In the genomic region with DNA sequence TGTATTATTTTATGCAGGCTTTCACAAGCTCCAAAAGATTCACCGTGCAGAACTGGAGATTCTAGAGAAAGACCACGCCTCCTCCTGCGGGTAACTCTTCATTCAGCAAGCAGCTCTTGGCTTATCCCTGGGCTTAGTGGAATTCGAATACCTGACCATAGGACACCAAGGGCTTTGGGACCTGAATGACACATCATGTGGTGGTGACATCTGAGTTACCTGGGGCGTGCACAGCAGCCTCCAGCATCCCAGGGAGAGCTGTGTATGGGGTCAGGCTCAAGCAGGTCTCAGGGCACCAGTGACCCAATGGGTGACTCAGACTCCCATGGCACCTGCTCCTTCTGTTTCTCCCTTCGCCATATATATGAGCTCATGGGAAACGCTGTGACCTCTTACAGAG, we compare ENCODE assay signal across 14 cellular contexts. TPM values are rescaled to one million over a fixed set of nuclear protein-coding genes. Genes with fewer than 3 reads are reported as not detected.
DNase-seq lines count a peak whose midpoint lies in the region; ATAC-seq, FAIRE-seq and TF ChIP-seq lines count a peak whose summit lies in the region.
"Not testable (repeated sequence)": the region's sequence is repeated elsewhere in the genome, so short reads cannot be mapped to it uniquely, and the experiment has no call there.
"Had no signal": no experiment of that assay in that cellular context is flagged by ENCODE, and none has a peak within 500 bp of the region (broad histone marks: within the 10 kb centered on the region; RNA-seq: fewer than 3 reads in every experiment).

No MANE protein-coding gene starts in this region.

- in situ Hi-C loops in mammary epithelial cell (cut with MboI; ENCODE audit: low sequenced_read_pairs in 2 of 2), result not testable (repeated sequence)

- H3K14ac ChIP-seq in trophoblast cell (ENCODE audit: low read length), result not testable (repeated sequence)

- BruUV-seq in PC-3 (replicated peaks; lab: Mats Ljungman, UMichigan); mammary epithelial cell (replicated peaks; lab: Mats Ljungman, UMichigan): not testable (repeated sequence)

- not testable (repeated sequence) for H3K9me1 ChIP-seq in keratinocyte (ENCODE audit: control insufficient read depth, extremely low read depth, insufficient read depth, low read length)

- not testable (repeated sequence) for H2BK12ac ChIP-seq in trophoblast cell (ENCODE audit: low read length)

- H3K79me2 ChIP-seq in PC-3 (ENCODE audit: low read length); mammary epithelial cell (ENCODE audit: insufficient read depth, low read length); keratinocyte (ENCODE audit: control insufficient read depth, insufficient read depth, low read length); trophoblast cell (ENCODE audit: control insufficient read depth, insufficient read depth, low read length, poor library complexity): not testable (repeated sequence)

- not testable (repeated sequence) for H3K23ac ChIP-seq in trophoblast cell (ENCODE audit: low read length)

- not testable (repeated sequence) for H3K36me3 ChIP-seq in PC-3 (ENCODE audit: low read depth, low read length); RWPE2 (ENCODE audit: low read depth); mammary epithelial cell (ENCODE audit: insufficient read depth, low read length); keratinocyte (ENCODE audit: control insufficient read depth in 2 of 2, extremely low read depth in 1 of 2, insufficient read depth in 2 of 2, low read length in 2 of 2); trophoblast cell (ENCODE audit: control insufficient read depth in 1 of 2, insufficient read depth in 2 of 2, low read length in 2 of 2)

- not testable (repeated sequence) for H4K8ac ChIP-seq in trophoblast cell (ENCODE audit: low read depth, low read length)

- H3K27ac ChIP-seq in PC-3 (ENCODE audit: low read length) (peak overlapping the region; percentile 98), RWPE2 (ENCODE audit: poor library complexity, severe bottlenecking) (peak overlapping the region; percentile 99), mammary epithelial cell (ENCODE audit: insufficient read depth, low read depth, low read length) (peak overlapping the region; percentile 91), keratinocyte (ENCODE audit: control insufficient read depth, insufficient read depth, low read length) (peak overlapping the region; percentile 87)
- not testable (repeated sequence) for H3K27ac ChIP-seq in trophoblast cell (ENCODE audit: low read depth, low read length)

- H3K27me3 ChIP-seq in PC-3 (ENCODE audit: low read length); RWPE2 (ENCODE audit: insufficient read depth, poor library complexity, severe bottlenecking); mammary epithelial cell (ENCODE audit: insufficient read depth, low read length); keratinocyte (ENCODE audit: control insufficient read depth, extremely low read depth, insufficient read depth, low read length); trophoblast cell (ENCODE audit: insufficient read depth, low read length): not testable (repeated sequence)

- not testable (repeated sequence) for H4K12ac ChIP-seq in trophoblast cell (ENCODE audit: low read depth, low read length)

- ATAC-seq in PC-3; RWPE2 (ENCODE audit: low read depth): not testable (repeated sequence)
- peak; percentile 79 for ATAC-seq in esophagus mucosa

- H2BK5ac ChIP-seq in trophoblast cell (ENCODE audit: low read depth, low read length, poor library complexity), result not testable (repeated sequence)

- H3K4me3 ChIP-seq in PC-3 (ENCODE audit: low read length); RWPE2 (ENCODE audit: severe bottlenecking); mammary epithelial cell (replicated peaks in 1 of 3; ENCODE audit: insufficient read depth in 1 of 3, low read depth in 2 of 3, low read length in 3 of 3); keratinocyte (ENCODE audit: control insufficient read depth in 2 of 3, extremely low read depth in 1 of 3, insufficient read depth in 2 of 3, low read depth in 1 of 3, low read length in 3 of 3); trophoblast cell (ENCODE audit: low read depth, low read length): not testable (repeated sequence)

- not testable (repeated sequence) for H3F3A ChIP-seq in PC-3 (ENCODE audit: low read length, unreplicated experiment)

- not testable (repeated sequence) for H3K9me2 ChIP-seq in PC-3 (replicated peaks; ENCODE audit: low read length)

- H3K18ac ChIP-seq in trophoblast cell (ENCODE audit: low read length), result not testable (repeated sequence)

- not testable (repeated sequence) for H2AFZ ChIP-seq in PC-3 (ENCODE audit: low read length); mammary epithelial cell (ENCODE audit: low read depth, low read length); keratinocyte (ENCODE audit: control insufficient read depth, low read length); trophoblast cell (ENCODE audit: insufficient read depth, low read length, poor library complexity)

- dilution Hi-C loops in mammary epithelial cell (cut with HindIII; ENCODE audit: low sequenced_read_pairs); keratinocyte (cut with MboI; ENCODE audit: extremely low pct_ligation_motif_present, low sequenced_read_pairs): not testable (repeated sequence)

- not testable (repeated sequence) for H3K79me1 ChIP-seq in trophoblast cell (ENCODE audit: low read length)

- POLR2A ChIA-PET in PC-3 (lab: Charles Lee; ENCODE audit: unreplicated experiment), result not testable (repeated sequence)

- peak overlapping the region; percentile 66 for H3K9ac ChIP-seq in PC-3 (ENCODE audit: low read length)
- not testable (repeated sequence) for H3K9ac ChIP-seq in mammary epithelial cell (ENCODE audit: insufficient read depth, low read length); keratinocyte (ENCODE audit: control insufficient read depth, extremely low read depth, insufficient read depth, low read length); trophoblast cell (ENCODE audit: low read length)

- intact Hi-C loops in PC-3 (cut with micrococcal nuclease); mammary epithelial cell (cut with micrococcal nuclease): not testable (repeated sequence)

- not testable (repeated sequence) for H3K9me3 ChIP-seq in PC-3 (ENCODE audit: low read length); RWPE2 (ENCODE audit: severe bottlenecking); mammary epithelial cell (replicated peaks; ENCODE audit: insufficient read depth, low read length); keratinocyte (ENCODE audit: control insufficient read depth, low read depth, low read length); trophoblast cell (ENCODE audit: insufficient read depth, low read depth, low read length)

- CTCF ChIA-PET in PC-3 (lab: Charles Lee); mammary epithelial cell (lab: Charles Lee; ENCODE audit: low non-redundant PET): not testable (repeated sequence)

- not testable (repeated sequence) for H2AK5ac ChIP-seq in trophoblast cell (ENCODE audit: low read length)

- H4K20me1 ChIP-seq in PC-3 (ENCODE audit: low read length); mammary epithelial cell (ENCODE audit: insufficient read depth, low read length); keratinocyte (ENCODE audit: control insufficient read depth, extremely low read depth, insufficient read depth, low read length): not testable (repeated sequence)

- FAIRE-seq in keratinocyte (lab: Jason Lieb, UNC), result peak; percentile 13

- DNase-seq in PC-3; RWPE2 (ENCODE audit: low spot score); mammary epithelial cell; keratinocyte (ENCODE audit: low read depth, low spot score): not testable (repeated sequence)
- peak; percentile 53 to 79 for DNase-seq in trophoblast cell

- H4K91ac ChIP-seq in trophoblast cell (ENCODE audit: low read depth, low read length), result not testable (repeated sequence)

- WGBS in mammary epithelial cell (ENCODE audit: low coverage, missing lambda C conversion rate), result 98% methylated on average over 7 of the region's 7 CpGs
- no CpG with 5 or more reads among the region's 7 CpGs for WGBS in trophoblast cell (ENCODE audit: extremely low coverage, insufficient coverage, insufficient read length)

- not testable (repeated sequence) for H3K4ac ChIP-seq in trophoblast cell (ENCODE audit: low read depth, low read length)

- H2BK120ac ChIP-seq in trophoblast cell (ENCODE audit: insufficient read depth, low read length, poor library complexity), result not testable (repeated sequence)

- H3K4me1 ChIP-seq in PC-3 (ENCODE audit: insufficient read depth, low read length), result peaks cover 17% of the 10 kb centered on the region
- H3K4me1 ChIP-seq in RWPE2 (ENCODE audit: insufficient read depth, poor library complexity, severe bottlenecking), result peaks cover 24% of the 10 kb centered on the region
- H3K4me1 ChIP-seq in mammary epithelial cell (ENCODE audit: insufficient read depth, low read length), result peaks cover 32% of the 10 kb centered on the region
- H3K4me1 ChIP-seq in keratinocyte (ENCODE audit: control insufficient read depth, extremely low read depth, insufficient read depth, low read length), result peaks cover 29% of the 10 kb centered on the region
- H3K4me1 ChIP-seq in trophoblast cell (ENCODE audit: control insufficient read depth in 1 of 2, insufficient read depth in 2 of 2, low read length in 2 of 2), result not testable (repeated sequence)

- H3K4me2 ChIP-seq in PC-3 (ENCODE audit: low read length); keratinocyte (ENCODE audit: control insufficient read depth, extremely low read depth, insufficient read depth, low read depth, low read length); trophoblast cell (ENCODE audit: low read length): not testable (repeated sequence)
- H3K4me2 ChIP-seq in mammary epithelial cell (ENCODE audit: insufficient read depth, low read depth, low read length), result peak overlapping the region; percentile 20

- TF ChIP-seq CTCF in PC-3 (conservative IDR thresholded peaks at IDR 0.05; ENCODE audit: low read depth, low read length); RWPE2 (IDR thresholded peaks at IDR 0.05; ENCODE audit: poor library complexity, severe bottlenecking); mammary epithelial cell (conservative IDR thresholded peaks at IDR 0.05 in 1 of 2, IDR thresholded peaks at IDR 0.05 in 1 of 2; ENCODE audit: extremely low read depth in 1 of 2, insufficient read depth in 1 of 2, low read depth in 1 of 2, low read length in 2 of 2); keratinocyte (optimal IDR thresholded peaks at IDR 0.05 in 1 of 3, IDR thresholded peaks at IDR 0.05 in 1 of 3, conservative IDR thresholded peaks at IDR 0.05 in 1 of 3; ENCODE audit: extremely low read depth in 1 of 3, insufficient read depth in 2 of 3, low read length in 3 of 3): not testable (repeated sequence)

RNA-seq across cellular contexts. Expression of a gene that starts 10.9 kb away (rescaled TPM):
- total RNA-seq in PC-3 (2014; rRNA removed), result not detected in 2 replicates
- not detected for total RNA-seq in mammary epithelial cell
- 0.10 TPM for polyA plus RNA-seq in mammary epithelial cell
- polyA minus RNA-seq in mammary epithelial cell, result not detected
- total RNA-seq in esophagus mucosa, result not detected
- polyA plus RNA-seq in keratinocyte, result 0.24 to 0.28 TPM (median 0.27 TPM) in 3 replicates
- 1.0 TPM for polyA plus RNA-seq in keratinocyte (2011; ENCODE audit: low read depth)
- 0.27 and 0.50 TPM in 2 replicates for polyA plus RNA-seq in keratinocyte (2011; cell fraction: cytosol; rRNA removed)
- polyA plus RNA-seq in keratinocyte (2011; cell fraction: nucleus; rRNA removed), result 1.6 and 2.4 TPM in 2 replicates
- 0.37 and 2.0 TPM in 2 replicates for polyA plus RNA-seq in keratinocyte (2012; ENCODE audit: low replicate concordance)
- polyA minus RNA-seq in keratinocyte, result 0.06 to 1.5 TPM (median 0.20 TPM) in 3 replicates
- not detected for polyA minus RNA-seq in keratinocyte (2011; cell fraction: cytosol; rRNA and poly(A)+ RNA removed)
- polyA minus RNA-seq in keratinocyte (2011; cell fraction: nucleus; rRNA and poly(A)+ RNA removed), result 0.42 and 1.2 TPM in 2 replicates
- not detected in 2 replicates for polyA plus RNA-seq in trophoblast cell (2013)
- total RNA-seq: A673; CD4-positive, alpha-beta memory T cell; CD8-positive, alpha-beta memory T cell; Daoy; GM12878 had no signal
- polyA plus RNA-seq: CD14-positive monocyte; CD4-positive, alpha-beta memory T cell; CD4-positive, CD25-positive, alpha-beta regulatory T cell; CD8-positive, alpha-beta memory T cell; GM12878 had no signal

RNA-seq across cellular contexts. Expression of a gene that starts 27.2 kb away (rescaled TPM):
- total RNA-seq in PC-3 (2014; rRNA removed) (not detected in 2 replicates), mammary epithelial cell (1 to 10 TPM in 1 of 2 donors, not detected in 1; 1.2 TPM), esophagus mucosa (not detected)
- polyA plus RNA-seq in mammary epithelial cell (0.12 TPM), keratinocyte (0.40 to 0.82 TPM (median 0.45 TPM) in 3 replicates)
- polyA minus RNA-seq in mammary epithelial cell (not detected), keratinocyte (0.32 to 0.73 TPM in 2 of 3 replicates, not detected in the other)
- 4.7 TPM for polyA plus RNA-seq in keratinocyte (2011; ENCODE audit: low read depth)
- 0.79 and 1.8 TPM in 2 replicates for polyA plus RNA-seq in keratinocyte (2011; cell fraction: cytosol; rRNA removed)
- polyA plus RNA-seq in keratinocyte (2011; cell fraction: nucleus; rRNA removed), result 3.3 and 4.0 TPM in 2 replicates
- polyA plus RNA-seq in keratinocyte (2012; ENCODE audit: low replicate concordance), result 0.57 and 26.2 TPM in 2 replicates
- not detected for polyA minus RNA-seq in keratinocyte (2011; cell fraction: cytosol; rRNA and poly(A)+ RNA removed)
- 0.95 and 2.1 TPM in 2 replicates for polyA minus RNA-seq in keratinocyte (2011; cell fraction: nucleus; rRNA and poly(A)+ RNA removed)
- not detected in 2 replicates for polyA plus RNA-seq in trophoblast cell (2013)
- total RNA-seq: A673; CD4-positive, alpha-beta memory T cell; CD8-positive, alpha-beta memory T cell; Daoy; GM12878 had no signal
- polyA plus RNA-seq: AG04450; CD14-positive monocyte; CD4-positive, alpha-beta memory T cell; CD4-positive, CD25-positive, alpha-beta regulatory T cell; CD8-positive, alpha-beta memory T cell; GM12878 had no signal

RNA-seq across cellular contexts. Expression of a gene that starts 46.6 kb away (rescaled TPM):
- not detected in 2 replicates for total RNA-seq in PC-3 (2014; rRNA removed)
- total RNA-seq in mammary epithelial cell, result not detected
- polyA plus RNA-seq in mammary epithelial cell, result 0.05 TPM
- polyA minus RNA-seq in mammary epithelial cell, result not detected
- not detected for total RNA-seq in esophagus mucosa
- 0.04 TPM in 1 of 3 replicates, not detected in the others for polyA plus RNA-seq in keratinocyte
- polyA plus RNA-seq in keratinocyte (2011; ENCODE audit: low read depth), result 0.99 TPM
- polyA plus RNA-seq in keratinocyte (2011; cell fraction: cytosol; rRNA removed), result 0.06 and 0.18 TPM in 2 replicates
- polyA plus RNA-seq in keratinocyte (2011; cell fraction: nucleus; rRNA removed), result 0.10 TPM in 1 of 2 replicates, not detected in the other
- polyA plus RNA-seq in keratinocyte (2012; ENCODE audit: low replicate concordance), result 2.9 TPM in 1 of 2 replicates, not detected in the other
- not detected in 3 replicates for polyA minus RNA-seq in keratinocyte
- polyA minus RNA-seq in keratinocyte (2011; cell fraction: cytosol; rRNA and poly(A)+ RNA removed), result not detected
- polyA minus RNA-seq in keratinocyte (2011; cell fraction: nucleus; rRNA and poly(A)+ RNA removed), result 0.39 TPM in 1 of 2 replicates, not detected in the other
- not detected in 2 replicates for polyA plus RNA-seq in trophoblast cell (2013)
- total RNA-seq: A673; CD4-positive, alpha-beta memory T cell; CD4-positive, CD25-positive, alpha-beta regulatory T cell; CD8-positive, alpha-beta memory T cell; Daoy; GM12878 had no signal
- polyA plus RNA-seq: CD14-positive monocyte; CD4-positive, alpha-beta memory T cell; CD4-positive, CD25-positive, alpha-beta regulatory T cell; CD8-positive, alpha-beta memory T cell; GM12878 had no signal
